9 cellular contexts compared by ENCODE assay signal in the genomic region with DNA sequence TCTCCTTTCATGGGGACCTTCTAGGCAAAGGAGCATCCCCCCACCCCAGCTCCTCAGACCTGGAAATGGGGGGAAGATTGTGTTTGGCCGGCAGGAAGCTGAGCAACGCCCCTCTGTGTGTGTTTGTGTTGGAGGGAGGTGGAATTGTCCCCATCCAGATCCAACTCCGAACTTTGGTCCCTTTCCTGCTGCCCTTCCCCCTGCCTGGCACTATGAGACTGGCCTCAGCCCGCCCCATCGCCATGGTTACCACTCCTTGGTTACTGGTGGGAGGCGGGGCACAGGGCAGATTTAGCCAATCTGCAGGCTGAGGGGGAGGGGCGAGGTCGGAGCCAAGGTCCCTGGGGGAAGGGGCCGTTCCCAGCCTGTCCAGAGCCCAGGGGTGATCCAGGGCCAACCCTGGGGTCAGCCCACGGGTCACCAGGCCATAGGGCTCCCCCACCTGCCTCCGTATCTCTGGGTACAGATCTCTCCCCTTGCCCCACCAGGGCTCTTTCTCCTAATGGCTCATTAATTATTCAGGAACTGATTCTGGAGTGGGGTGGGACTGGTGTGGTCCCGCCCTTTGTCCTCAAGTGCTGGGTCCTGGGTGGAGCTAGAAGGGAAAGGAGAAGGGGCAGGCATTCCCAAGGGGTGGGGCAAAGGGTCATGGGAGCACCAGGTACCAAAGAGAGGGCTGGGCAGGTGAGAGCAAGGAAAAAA. TPM values are rescaled to one million over a fixed set of nuclear protein-coding genes. Genes with fewer than 3 reads are reported as not detected.
DNase-seq lines count a peak whose midpoint lies in the region; ATAC-seq and TF ChIP-seq lines count a peak whose summit lies in the region.
"Had no signal": no experiment of that assay in that cellular context is flagged by ENCODE, and none has a peak within 500 bp of the region (broad histone marks: within the 10 kb centered on the region; RNA-seq: fewer than 3 reads in every experiment).

No MANE protein-coding gene starts in this region.

- H3K4me1 Mint-ChIP-seq in glutamatergic neuron (ENCODE audit: low read depth, unreplicated experiment) (peaks cover 37% of the 10 kb centered on the region), progenitor cell of endocrine pancreas (ENCODE audit: low read depth) (peaks cover 79% of the 10 kb centered on the region)

- H3K9me3 Mint-ChIP-seq in glutamatergic neuron (ENCODE audit: unreplicated experiment) (peaks cover 11% of the 10 kb centered on the region), progenitor cell of endocrine pancreas (ENCODE audit: low read depth) (no peaks in the 10 kb centered on the region)
- H3K9me3 Mint-ChIP-seq: stimulated activated naive CD8-positive, alpha-beta T cell treated with anti-CD3 and anti-CD28 coated beads, Interleukin-15, Interleukin-2, amounts not matched to agents 100 ng/mL and 50 ng/mL, for 24 hours had no signal

- no peak overlapping the region for H3K4me3 ChIP-seq in GM12865 (ENCODE audit: low read depth, low read length)

- H3K4me3 Mint-ChIP-seq in glutamatergic neuron (ENCODE audit: unreplicated experiment) (peak overlapping the region; percentile 70), progenitor cell of endocrine pancreas (ENCODE audit: low read depth) (no peak overlapping the region)
- H3K4me3 Mint-ChIP-seq: stimulated activated naive CD8-positive, alpha-beta T cell treated with anti-CD3 and anti-CD28 coated beads, Interleukin-15, Interleukin-2, amounts not matched to agents 100 ng/mL and 50 ng/mL, for 24 hours had no signal

- H3K27me3 Mint-ChIP-seq in glutamatergic neuron (ENCODE audit: unreplicated experiment) (peaks cover 6% of the 10 kb centered on the region), progenitor cell of endocrine pancreas (no peaks in the 10 kb centered on the region)

- ATAC-seq in GM18870 (IDR thresholded peaks at IDR 0.05; ENCODE audit: unreplicated experiment): no peak
- ATAC-seq in GM21786 (IDR thresholded peaks at IDR 0.05; ENCODE audit: unreplicated experiment): no peak

- peaks cover 3% of the 10 kb centered on the region for H3K36me3 Mint-ChIP-seq in glutamatergic neuron (ENCODE audit: unreplicated experiment)
- H3K36me3 Mint-ChIP-seq in progenitor cell of endocrine pancreas (ENCODE audit: insufficient read depth): peaks cover 12% of the 10 kb centered on the region

- peak overlapping the region; percentile 48 for H3K27ac Mint-ChIP-seq in glutamatergic neuron (ENCODE audit: unreplicated experiment)
- H3K27ac Mint-ChIP-seq in progenitor cell of endocrine pancreas: peak overlapping the region; percentile 93
- H3K27ac Mint-ChIP-seq: stimulated activated naive CD8-positive, alpha-beta T cell treated with anti-CD3 and anti-CD28 coated beads, Interleukin-15, Interleukin-2, amounts not matched to agents 100 ng/mL and 50 ng/mL, for 24 hours had no signal

- TF ChIP-seq CTCF in GM12865 (IDR thresholded peaks at IDR 0.05; ENCODE audit: insufficient read depth, low read depth, low read length, missing control alignments) (no peak), glutamatergic neuron (IDR thresholded peaks at IDR 0.05; ENCODE audit: partially characterized antibody, unreplicated experiment) (no peak), progenitor cell of endocrine pancreas (IDR thresholded peaks at IDR 0.05; ENCODE audit: unreplicated experiment) (no peak), GM10266 (IDR thresholded peaks at IDR 0.05; ENCODE audit: control insufficient read depth, insufficient read depth, low read depth, missing control alignments) (no peak)

- DNase-seq in GM12865 (ENCODE audit: low read depth) (peak; percentile 29), NCI-H526 treated with DMSO at 0.1 percent for 48 hours (lab: John Stamatoyannopoulos, UW) (peak; percentile 94), glutamatergic neuron (peak; percentile 92), progenitor cell of endocrine pancreas (ENCODE audit: low spot score, unreplicated experiment) (peak; percentile 87), T-helper 9 cell (no peak), GM10266 (ENCODE audit: extremely low spot score) (no peak)

RNA-seq across cellular contexts. Expression of a gene that starts 15.2 kb away (rescaled TPM):
- 171 TPM for total RNA-seq in glutamatergic neuron (ENCODE audit: unreplicated experiment)
- 482 and 520 TPM in 2 replicates for total RNA-seq in progenitor cell of endocrine pancreas

Comparison
In these comparisons a context has a peak if more than half of its experiments do, and no peak if none do; other contexts are left out.
1. DNase-seq: peak in GM12865 (single experiment), NCI-H526 treated with DMSO at 0.1 percent for 48 hours (single experiment), glutamatergic neuron (single experiment) and progenitor cell of endocrine pancreas (single experiment); none in T-helper 9 cell (single experiment) and GM10266 (single experiment).